Comparison of ENCODE assay signal across 8 cellular contexts in the genomic region with DNA sequence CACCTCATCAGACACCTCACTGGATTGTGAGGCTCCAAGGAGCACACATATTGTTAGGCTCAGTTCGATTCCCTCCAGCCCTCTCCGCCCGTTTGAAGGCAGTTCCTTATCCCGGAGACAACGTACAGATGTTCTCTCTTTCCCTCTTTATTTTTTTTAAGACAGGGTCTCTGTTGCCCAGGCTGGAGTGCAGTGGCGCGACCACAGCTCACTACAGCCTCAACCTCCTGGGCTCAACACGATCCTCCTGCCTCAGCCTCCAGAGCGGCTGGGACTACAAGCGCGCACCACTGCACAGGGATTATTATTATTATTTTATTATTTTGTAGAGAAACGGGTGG. TPM values are rescaled to one million over a fixed set of nuclear protein-coding genes. Genes with fewer than 3 reads are reported as not detected.
DNase-seq lines count a peak whose midpoint lies in the region; ATAC-seq, FAIRE-seq and TF ChIP-seq lines count a peak whose summit lies in the region.

No MANE protein-coding gene starts in this region.

- H3K4me3 ChIP-seq in cardiac muscle cell (peak overlapping the region; percentile 42), astrocyte (ENCODE audit: insufficient read depth, low read depth, low read length) (peak overlapping the region; percentile 88), lower lobe of right lung (peak overlapping the region; percentile 80), upper lobe of left lung (peak overlapping the region; percentile 50 to 74 (median 58))

- H3K27me3 ChIP-seq in cardiac muscle cell (peaks cover 21% of the 10 kb centered on the region), astrocyte (ENCODE audit: insufficient read depth, low read length) (no peaks in the 10 kb centered on the region), lower lobe of right lung (ENCODE audit: low read depth) (no peaks in the 10 kb centered on the region), upper lobe of left lung (no peaks in the 10 kb centered on the region)

- H3K4me3 Mint-ChIP-seq in astrocyte (ENCODE audit: unreplicated experiment) = peak overlapping the region; percentile 89

- intact Hi-C loops in Right ventricle myocardium superior (cut with DNase I) = no loop called here
- intact Hi-C loops in lower lobe of right lung (cut with DNase I) = no loop called here

- in situ Hi-C loops in ACHN (cut with HindIII; ENCODE audit: low pct_ligation_motif_present, low pct_unique_long_range_greater_than_20kb, low sequenced_read_pairs) = no loop called here

- TF ChIP-seq CTCF in cardiac muscle cell (IDR thresholded peaks at IDR 0.05; ENCODE audit: low read depth, low read length) = no peak
- TF ChIP-seq CTCF in astrocyte (IDR thresholded peaks at IDR 0.05; ENCODE audit: insufficient read depth, low read depth, low read length) = no peak
- no peak for TF ChIP-seq CTCF in lower lobe of right lung (IDR thresholded peaks at IDR 0.05)
- TF ChIP-seq CTCF in upper lobe of left lung (IDR thresholded peaks at IDR 0.05) = no peak

- H3K27me3 Mint-ChIP-seq in astrocyte (ENCODE audit: low read depth, unreplicated experiment) = peaks cover 5% of the 10 kb centered on the region

- DNase-seq in cardiac muscle cell (ENCODE audit: low read depth in 1 of 2, low spot score in 1 of 2) = no peak
- no peak for DNase-seq in Right ventricle myocardium superior
- DNase-seq in astrocyte (ENCODE audit: low read depth) = no peak
- DNase-seq in lower lobe of right lung = no peak
- DNase-seq in upper lobe of left lung = no peak
- no peak for DNase-seq in ACHN
- DNase-seq in stimulated activated CD4-positive, alpha-beta T cell treated with anti-CD3 and anti-CD28 coated beads, Interleukin-2, amount 100 ng/mL, for 24 hours = no peak
- DNase-seq in NCI-H510A treated with DMSO at 0.1 percent for 48 hours (lab: John Stamatoyannopoulos, UW) = no peak

- H3K4me1 ChIP-seq in cardiac muscle cell (ENCODE audit: low read depth) (no peaks in the 10 kb centered on the region), astrocyte (ENCODE audit: insufficient read depth, low read length) (peaks cover 14% of the 10 kb centered on the region), lower lobe of right lung (peaks cover 16% of the 10 kb centered on the region), upper lobe of left lung (peaks cover 10 to 18% (median 11%) of the 10 kb centered on the region in 4 donors)

- TF ChIP-seq POLR2A in upper lobe of left lung (IDR thresholded peaks at IDR 0.05) = no peak

- H3K79me2 ChIP-seq in astrocyte (ENCODE audit: insufficient read depth, low read length) = peaks cover 14% of the 10 kb centered on the region

- H3K9ac ChIP-seq in astrocyte (ENCODE audit: low read length) = peak overlapping the region; percentile 89

- peak overlapping the region; percentile 94 for H2AFZ ChIP-seq in astrocyte (ENCODE audit: low read depth, low read length)

- H3K36me3 ChIP-seq in cardiac muscle cell (no peaks in the 10 kb centered on the region), astrocyte (ENCODE audit: insufficient read depth, low read length) (peaks cover 4% of the 10 kb centered on the region), lower lobe of right lung (no peaks in the 10 kb centered on the region), upper lobe of left lung (no peaks in the 10 kb centered on the region)

- no peaks in the 10 kb centered on the region for H3K9me3 ChIP-seq in cardiac muscle cell (ENCODE audit: low read depth)
- H3K9me3 ChIP-seq in astrocyte (ENCODE audit: insufficient read depth, low read depth, low read length) = no peaks in the 10 kb centered on the region
- H3K9me3 ChIP-seq in lower lobe of right lung = no peaks in the 10 kb centered on the region
- H3K9me3 ChIP-seq in upper lobe of left lung = no peaks in the 10 kb centered on the region

- H3K4me2 ChIP-seq in astrocyte (ENCODE audit: low read length) = peak overlapping the region; percentile 96

- H3K27ac ChIP-seq in cardiac muscle cell = peak overlapping the region; percentile 16
- peak overlapping the region; percentile 60 for H3K27ac ChIP-seq in astrocyte (ENCODE audit: low read depth, low read length)
- peak overlapping the region; percentile 74 for H3K27ac ChIP-seq in lower lobe of right lung
- peak overlapping the region in 3 of 4 donors; percentile 63 to 74 (median 65) for H3K27ac ChIP-seq in upper lobe of left lung

- H3K4me1 Mint-ChIP-seq in astrocyte (ENCODE audit: low read depth, unreplicated experiment) = peaks cover 4% of the 10 kb centered on the region

- peak overlapping the region; percentile 35 for H3K27ac Mint-ChIP-seq in astrocyte (ENCODE audit: unreplicated experiment)

- ATAC-seq in Right ventricle myocardium superior (ENCODE audit: poor library complexity) (no peak), lower lobe of right lung (no peak), upper lobe of left lung (ENCODE audit: low FRiP score in 2 of 2) (no peak)

- 57 to 58% methylated on average over 11 to 12 of the region's 12 CpGs for WGBS in upper lobe of left lung, 2 donors

- no peaks in the 10 kb centered on the region for H3K9me3 Mint-ChIP-seq in astrocyte (ENCODE audit: unreplicated experiment)

- no peaks in the 10 kb centered on the region for H3K36me3 Mint-ChIP-seq in astrocyte (ENCODE audit: low read depth, unreplicated experiment)

- FAIRE-seq in astrocyte (lab: Jason Lieb, UNC) = no peak

- no peak for TF ChIP-seq EP300 in upper lobe of left lung (IDR thresholded peaks at IDR 0.05)

- no peaks in the 10 kb centered on the region for H4K20me1 ChIP-seq in astrocyte (ENCODE audit: insufficient read depth, low read length)

RNA-seq across cellular contexts. Expression of a gene that starts 0.7 kb away (rescaled TPM):
- total RNA-seq in cardiac muscle cell (8.0 and 72.9 TPM in 2 replicates), Right ventricle myocardium superior (0.67 TPM), astrocyte (2.2 and 2.7 TPM in 2 replicates), lower lobe of right lung (1.4 TPM), upper lobe of left lung (1 to 10 TPM in 3 of 6 donors, under 1 TPM in 1, not detected in 2; 0.86 to 3.3 (median 3.0) TPM)
- polyA plus RNA-seq in cardiac muscle cell = 8.2 and 82.4 TPM in 2 replicates

RNA-seq across cellular contexts. Expression of a gene that starts 14.7 kb away (rescaled TPM):
- total RNA-seq in cardiac muscle cell (not detected in 2 replicates), Right ventricle myocardium superior (not detected), astrocyte (0.09 TPM in 1 of 2 replicates, not detected in the other), lower lobe of right lung (not detected), upper lobe of left lung (not detected)
- polyA plus RNA-seq in cardiac muscle cell = not detected in 2 replicates

RNA-seq across cellular contexts. Expression of a gene that starts 24.4 kb away (rescaled TPM):
- total RNA-seq in cardiac muscle cell = 0.48 and 0.49 TPM in 2 replicates
- 0.33 and 1.1 TPM in 2 replicates for polyA plus RNA-seq in cardiac muscle cell
- total RNA-seq in Right ventricle myocardium superior = 0.16 TPM
- 0.34 and 0.52 TPM in 2 replicates for total RNA-seq in astrocyte
- 0.18 TPM for total RNA-seq in lower lobe of right lung
- under 1 TPM in 4 of 6 donors, not detected in 2; 0.15 to 0.59 (median 0.38) TPM for total RNA-seq in upper lobe of left lung

RNA-seq across cellular contexts. Expression of a gene that starts 27.4 kb away (rescaled TPM):
- 0.53 and 4.0 TPM in 2 replicates for total RNA-seq in cardiac muscle cell
- 1.1 and 1.8 TPM in 2 replicates for polyA plus RNA-seq in cardiac muscle cell
- not detected for total RNA-seq in Right ventricle myocardium superior
- total RNA-seq in astrocyte = not detected in 2 replicates
- total RNA-seq in lower lobe of right lung = 1.0 TPM
- total RNA-seq in upper lobe of left lung = 1 to 10 TPM in 1 of 6 donors, under 1 TPM in 1, not detected in 4; 0.27 to 1.2 TPM

RNA-seq across cellular contexts. Expression of a gene that starts 44.9 kb away (rescaled TPM):
- total RNA-seq in cardiac muscle cell (23.3 and 31.0 TPM in 2 replicates), Right ventricle myocardium superior (7.0 TPM), astrocyte (44.0 and 46.3 TPM in 2 replicates), lower lobe of right lung (17.3 TPM), upper lobe of left lung (10 to 100 TPM in 5 of 6 donors, 1 to 10 TPM in 1; 6.2 to 33.5 (median 14.4) TPM)
- polyA plus RNA-seq in cardiac muscle cell = 43.1 and 50.0 TPM in 2 replicates

Comparison
In these comparisons a context has a peak if more than half of its experiments do, and no peak if none do; other contexts are left out.
1. H3K27ac ChIP-seq: peak in every context shown above with its lines; median percentile 74 in lower lobe of right lung; 65 in upper lobe of left lung; 60 in astrocyte; 16 in cardiac muscle cell.